10 cellular contexts compared by ENCODE assay signal in the genomic region with DNA sequence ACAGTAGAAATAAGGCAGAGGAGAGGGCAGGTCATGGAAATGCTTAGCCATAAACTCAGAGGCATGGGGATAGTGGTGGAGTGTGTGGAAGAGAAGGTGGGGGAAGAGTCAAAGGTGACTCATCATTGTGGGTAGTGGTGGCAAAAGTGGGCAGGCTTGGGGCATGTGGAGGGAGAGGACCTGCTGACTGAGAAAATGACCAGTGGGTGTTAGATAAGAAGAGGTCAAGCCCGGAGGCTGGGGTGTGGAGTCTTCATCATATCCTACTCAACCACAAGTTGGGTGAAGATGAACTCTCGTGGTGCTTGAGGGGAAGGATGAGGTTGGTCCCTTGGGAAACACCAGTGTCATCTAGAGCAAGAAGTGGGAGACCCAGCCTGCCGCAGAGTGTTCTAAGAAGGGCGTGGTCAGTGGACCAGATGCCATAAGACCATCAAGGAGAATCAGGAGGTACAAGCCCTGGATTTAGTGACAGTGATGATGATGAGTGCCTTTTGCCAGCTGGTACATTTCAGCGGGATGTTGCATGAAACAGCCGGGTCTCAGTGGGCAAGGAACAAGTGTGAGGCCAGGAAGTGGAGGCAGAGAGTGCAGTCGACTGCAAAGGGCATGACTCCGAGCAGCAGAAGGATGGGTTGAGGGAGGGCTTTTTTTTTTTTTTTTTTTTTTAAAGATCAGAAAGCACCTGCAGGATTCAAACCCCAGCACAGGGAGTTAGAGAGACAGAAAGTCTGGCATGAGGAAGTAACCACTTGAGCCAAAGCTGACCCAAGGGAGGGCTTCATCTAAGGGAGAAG.
DNase-seq lines count a peak whose midpoint lies in the region; ATAC-seq and TF ChIP-seq lines count a peak whose summit lies in the region.
"Had no signal": no experiment of that assay in that cellular context is flagged by ENCODE, and none has a peak within 500 bp of the region (broad histone marks: within the 10 kb centered on the region; RNA-seq: fewer than 3 reads in every experiment).

No MANE protein-coding gene starts in this region.

- H3K36me3 ChIP-seq in ovary (no peaks in the 10 kb centered on the region), HAP-1 (replicated peaks) (no peaks in the 10 kb centered on the region)

- ATAC-seq in GM19025 (IDR thresholded peaks at IDR 0.05; ENCODE audit: low read depth, unreplicated experiment) = peak; percentile 60
- peak; percentile 39 for ATAC-seq in HG03469 (IDR thresholded peaks at IDR 0.05; ENCODE audit: unreplicated experiment)
- no peak for ATAC-seq in activated naive CD8-positive, alpha-beta T cell treated with anti-CD3 and anti-CD28 coated beads, Interleukin-2, amount 10 ng/mL, durations not matched to agents 7 days and 5 days (ENCODE audit: low read depth)
- no peak for ATAC-seq in GM21367 (IDR thresholded peaks at IDR 0.05; ENCODE audit: unreplicated experiment)
- ATAC-seq: left colon had no signal

- no peak for TF ChIP-seq CTCF in ovary (IDR thresholded peaks at IDR 0.05)

- no peaks in the 10 kb centered on the region for H3K36me3 Mint-ChIP-seq in activated naive CD8-positive, alpha-beta T cell treated with anti-CD3 and anti-CD28 coated beads, Interleukin-2, amount 10 ng/mL, durations not matched to agents 7 days and 5 days

- peaks cover 11% of the 10 kb centered on the region for H3K4me1 Mint-ChIP-seq in activated naive CD8-positive, alpha-beta T cell treated with anti-CD3 and anti-CD28 coated beads, Interleukin-2, amount 10 ng/mL, durations not matched to agents 7 days and 5 days

- POLR2A ChIA-PET in activated naive CD8-positive, alpha-beta T cell treated with anti-CD3 and anti-CD28 coated beads, Interleukin-2, amount 10 ng/mL, durations not matched to agents 7 days and 5 days (lab: Charles Lee) = no interaction called here

- H3K27ac ChIP-seq in ovary = no peak overlapping the region

- TF ChIP-seq EP300 in ovary (IDR thresholded peaks at IDR 0.05) = no peak

- H3K27me3 ChIP-seq in ovary (no peaks in the 10 kb centered on the region), HAP-1 (ENCODE audit: low read depth) (no peaks in the 10 kb centered on the region)

- 76 to 79% (median 79%) methylated on average over 8 of the region's 8 CpGs for WGBS in ovary, 3 donors

- no peak overlapping the region for H3K4me3 ChIP-seq in ovary
- no peak overlapping the region for H3K4me3 ChIP-seq in HAP-1

- no peaks in the 10 kb centered on the region for H3K9me3 ChIP-seq in ovary
- no peaks in the 10 kb centered on the region for H3K9me3 ChIP-seq in HAP-1

- peak; percentile 18 for DNase-seq in DMS53 treated with DMSO at 0.1 percent for 48 hours (lab: John Stamatoyannopoulos, UW; ENCODE audit: unreplicated experiment)
- no peak for DNase-seq in activated naive CD8-positive, alpha-beta T cell treated with anti-CD3 and anti-CD28 coated beads, Interleukin-2, amount 10 ng/mL, durations not matched to agents 7 days and 5 days
- DNase-seq in ovary = no peak
- no peak for DNase-seq in HAP-1 (ENCODE audit: low spot score in 2 of 2)
- no peak for DNase-seq in hepatic stellate cell (ENCODE audit: low spot score)
- DNase-seq: left colon; NK-92 treated with Interleukin-12 subunit alpha and Interleukin-12 subunit beta, amount 100 ng/mL, for 24 hours had no signal

- H3K4me1 ChIP-seq in ovary (ENCODE audit: insufficient read depth) = no peaks in the 10 kb centered on the region
- H3K4me1 ChIP-seq in HAP-1 = peaks cover 17% of the 10 kb centered on the region

- TF ChIP-seq POLR2A in ovary (IDR thresholded peaks at IDR 0.05) = no peak

- H3K27me3 Mint-ChIP-seq in activated naive CD8-positive, alpha-beta T cell treated with anti-CD3 and anti-CD28 coated beads, Interleukin-2, amount 10 ng/mL, durations not matched to agents 7 days and 5 days = peaks cover 19% of the 10 kb centered on the region

- H3K9me3 Mint-ChIP-seq in activated naive CD8-positive, alpha-beta T cell treated with anti-CD3 and anti-CD28 coated beads, Interleukin-2, amount 10 ng/mL, durations not matched to agents 7 days and 5 days = no peaks in the 10 kb centered on the region

- H3K27ac Mint-ChIP-seq in activated naive CD8-positive, alpha-beta T cell treated with anti-CD3 and anti-CD28 coated beads, Interleukin-2, amount 10 ng/mL, durations not matched to agents 7 days and 5 days = peak overlapping the region; percentile 27

- intact Hi-C loops in ovary (cut with DNase I) = loop anchor here in 2 of 4 donors (5.0 to 10.0 kb wide), 2 partner anchors 290 to 293 kb away; no protein-coding TSS in a partner anchor

- in situ Hi-C loops in HAP-1 (cut with MboI; ENCODE audit: low sequenced_read_pairs) = loop anchor here (25.0 kb wide), 1 partner anchor 643 kb away; no protein-coding TSS in a partner anchor

- no peak overlapping the region for H3K4me3 Mint-ChIP-seq in activated naive CD8-positive, alpha-beta T cell treated with anti-CD3 and anti-CD28 coated beads, Interleukin-2, amount 10 ng/mL, durations not matched to agents 7 days and 5 days

Comparison
In these comparisons a context has a peak if more than half of its experiments do, and no peak if none do; other contexts are left out.
1. ATAC-seq: peak in GM19025 (single experiment) and HG03469 (single experiment); none in activated naive CD8-positive, alpha-beta T cell treated with anti-CD3 and anti-CD28 coated beads, Interleukin-2, amount 10 ng/mL, durations not matched to agents 7 days and 5 days (single experiment) and GM21367 (single experiment).